Comparison of ENCODE assay signal across 7 cellular contexts in genomic region chr7:22433165-22433700, GRCh38.
DNase-seq lines count a peak whose midpoint lies in the region; ATAC-seq, FAIRE-seq and TF ChIP-seq lines count a peak whose summit lies in the region.
"Not testable (repeated sequence)": the region's sequence is repeated elsewhere in the genome, so short reads cannot be mapped to it uniquely, and the experiment has no call there.

No MANE protein-coding gene starts in this region.

- BruUV-seq in HepG2 (replicated peaks; lab: Mats Ljungman, UMichigan): not testable (repeated sequence)

- TF ChIP-seq EP300 in HepG2 (IDR thresholded peaks at IDR 0.05; ENCODE audit: low read depth in 2 of 2, low read length in 2 of 2); HepG2 (CRISPR knock-in tag; IDR thresholded peaks at IDR 0.05; ENCODE audit: borderline replicate concordance): not testable (repeated sequence)

- H3K9ac ChIP-seq in HUES6 (ENCODE audit: low read length) (peak overlapping the region; percentile 46), HepG2 (ENCODE audit: insufficient read depth, low read depth, low read length) (0 out of 2 replicates have a peak overlapping the region, but pooled peaks have one; percentile 9)

- H3K9me2 ChIP-seq in DOHH2 (replicated peaks; ENCODE audit: control insufficient read depth, low read length): not testable (repeated sequence)

- POLR2A ChIA-PET in HepG2 (lab: Yijun Ruan, JAX): interaction anchor here (1.2 to 1.6 kb wide), 2 partner anchors 9 to 83 kb away, joined by 3 to 7 read pairs; no protein-coding TSS in a partner anchor

- H3K4me1 ChIP-seq in DOHH2 (ENCODE audit: control insufficient read depth, low read length): peaks cover 96% of the 10 kb centered on the region
- H3K4me1 ChIP-seq in HUES6 (ENCODE audit: control insufficient read depth, insufficient read depth, low read length): peaks cover 21% of the 10 kb centered on the region
- peaks cover 44% of the 10 kb centered on the region for H3K4me1 ChIP-seq in RWPE2 (ENCODE audit: insufficient read depth, poor library complexity, severe bottlenecking)
- peaks cover 0 to 11% of the 10 kb centered on the region in 2 donors for H3K4me1 ChIP-seq in breast epithelium
- peaks cover 58% of the 10 kb centered on the region for H3K4me1 ChIP-seq in HepG2 (ENCODE audit: insufficient read depth, low read length)
- not testable (repeated sequence) for H3K4me1 ChIP-seq in psoas muscle

- H3K79me2 ChIP-seq in DOHH2 (ENCODE audit: control insufficient read depth, low read length): peaks cover 29% of the 10 kb centered on the region
- not testable (repeated sequence) for H3K79me2 ChIP-seq in HepG2 (ENCODE audit: insufficient read depth, low read length)

- not testable (repeated sequence) for TF ChIP-seq CTCF in DOHH2 (IDR thresholded peaks at IDR 0.05; ENCODE audit: low read depth, low read length, poor library complexity, severe bottlenecking); RWPE2 (IDR thresholded peaks at IDR 0.05; ENCODE audit: poor library complexity, severe bottlenecking); breast epithelium (IDR thresholded peaks at IDR 0.05); HepG2 (CRISPR knock-in tag; IDR thresholded peaks at IDR 0.05); psoas muscle (IDR thresholded peaks at IDR 0.05)

- H3F3A ChIP-seq in DOHH2 (ENCODE audit: control insufficient read depth, insufficient read depth): peaks cover 45% of the 10 kb centered on the region

- not testable (repeated sequence) for H3K27me3 ChIP-seq in DOHH2 (ENCODE audit: control insufficient read depth, low read length); HUES6 (ENCODE audit: control insufficient read depth, insufficient read depth, low read length); RWPE2 (ENCODE audit: insufficient read depth, poor library complexity, severe bottlenecking); breast epithelium; HepG2 (ENCODE audit: control insufficient read depth in 1 of 2, insufficient read depth in 2 of 2, low read length in 2 of 2); psoas muscle (ENCODE audit: insufficient read depth in 3 of 3, low read length in 2 of 3)

- not testable (repeated sequence) for H4K20me1 ChIP-seq in DOHH2 (ENCODE audit: control insufficient read depth, insufficient read depth, low read depth, low read length); HepG2 (ENCODE audit: insufficient read depth, low read length)

- peak overlapping the region; percentile 80 for H3K4me2 ChIP-seq in DOHH2 (ENCODE audit: low read length)
- H3K4me2 ChIP-seq in HepG2 (ENCODE audit: low read depth, low read length): peak overlapping the region; percentile 26

- not testable (repeated sequence) for TF ChIP-seq POLR2A in breast epithelium (IDR thresholded peaks at IDR 0.05); HepG2 (IDR thresholded peaks at IDR 0.05; ENCODE audit: insufficient read depth in 1 of 2, low read depth in 2 of 2, low read length in 2 of 2)

- H3K27ac ChIP-seq in DOHH2 (ENCODE audit: low read depth, low read length) (peak overlapping the region; percentile 95), HUES6 (ENCODE audit: low read depth, low read length) (peak overlapping the region; percentile 65; the same call in 1 of the 2 replicates), RWPE2 (ENCODE audit: poor library complexity, severe bottlenecking) (peak overlapping the region; percentile 66), breast epithelium (peak overlapping the region; percentile 83 to 88), HepG2 (ENCODE audit: extremely low read length, insufficient read depth, low read length) (peak overlapping the region; percentile 53), psoas muscle (peak overlapping the region; percentile 53)

- WGBS in HepG2 (ENCODE audit: low lambda C conversion rate): 95% methylated on average over 2 of the region's 2 CpGs
- 93 to 97% (median 95%) methylated on average over 2 of the region's 2 CpGs for WGBS in psoas muscle, 3 donors

- CTCF ChIA-PET in HepG2 (lab: Yijun Ruan, JAX; ENCODE audit: low intra/inter-chr PET ratio, low total read pairs): interaction anchor here (1.1 kb wide), 1 partner anchor 19 kb away, joined by 3 read pairs; no protein-coding TSS in a partner anchor

- in situ Hi-C loops in HepG2 (cut with HindIII; ENCODE audit: extremely low pct_ligation_motif_present, low pct_unique_long_range_greater_than_20kb): not testable (repeated sequence)

- not testable (repeated sequence) for H2AFZ ChIP-seq in HepG2 (ENCODE audit: low read length)

- intact Hi-C loops in breast epithelium (cut with DNase I; ENCODE audit: low total_unique reads); HepG2 (cut with micrococcal nuclease; ENCODE audit: unreplicated experiment); psoas muscle (cut with DNase I): not testable (repeated sequence)

- H3K36me3 ChIP-seq in DOHH2 (ENCODE audit: control insufficient read depth, low read length): peaks cover 56% of the 10 kb centered on the region
- H3K36me3 ChIP-seq in HUES6 (ENCODE audit: control insufficient read depth, insufficient read depth, low read length); RWPE2 (ENCODE audit: low read depth); breast epithelium; HepG2 (replicated peaks in 1 of 2; ENCODE audit: control insufficient read depth in 1 of 2, insufficient read depth in 2 of 2, low read length in 2 of 2); psoas muscle (ENCODE audit: insufficient read depth in 1 of 2, low read depth in 1 of 2): not testable (repeated sequence)

- not testable (repeated sequence) for H3K9me3 ChIP-seq in DOHH2 (ENCODE audit: control insufficient read depth, insufficient read depth, low read length); HUES6 (ENCODE audit: control insufficient read depth, insufficient read depth, low read depth, low read length); RWPE2 (ENCODE audit: severe bottlenecking); breast epithelium; HepG2 (ENCODE audit: low read length); psoas muscle

- DNase-seq in RWPE2 (ENCODE audit: low spot score); breast epithelium (ENCODE audit: low spot score in 2 of 2); HepG2 (ENCODE audit: low spot score); psoas muscle: not testable (repeated sequence)

- peak overlapping the region; percentile 61 for H3K4me3 ChIP-seq in DOHH2 (ENCODE audit: low read length)
- H3K4me3 ChIP-seq in HUES6 (ENCODE audit: low read depth, low read length): peak overlapping the region; percentile 22; the same call in 1 of the 2 replicates
- not testable (repeated sequence) for H3K4me3 ChIP-seq in RWPE2 (ENCODE audit: severe bottlenecking); breast epithelium; HepG2 (replicated peaks in 1 of 3; ENCODE audit: insufficient read depth in 1 of 3, low read depth in 2 of 3, low read length in 3 of 3); psoas muscle

- peak; percentile 48 for ATAC-seq in RWPE2 (ENCODE audit: low read depth)
- peak; percentile 77 for ATAC-seq in esophagus mucosa
- not testable (repeated sequence) for ATAC-seq in HepG2
- ATAC-seq in psoas muscle: peak; percentile 31 to 73 (median 64)

- TF ChIP-seq RAD21 in HepG2 (CRISPR knock-in tag; IDR thresholded peaks at IDR 0.05): not testable (repeated sequence)

- not testable (repeated sequence) for FAIRE-seq in HepG2 (lab: Jason Lieb, UNC)
